In the genomic region with DNA sequence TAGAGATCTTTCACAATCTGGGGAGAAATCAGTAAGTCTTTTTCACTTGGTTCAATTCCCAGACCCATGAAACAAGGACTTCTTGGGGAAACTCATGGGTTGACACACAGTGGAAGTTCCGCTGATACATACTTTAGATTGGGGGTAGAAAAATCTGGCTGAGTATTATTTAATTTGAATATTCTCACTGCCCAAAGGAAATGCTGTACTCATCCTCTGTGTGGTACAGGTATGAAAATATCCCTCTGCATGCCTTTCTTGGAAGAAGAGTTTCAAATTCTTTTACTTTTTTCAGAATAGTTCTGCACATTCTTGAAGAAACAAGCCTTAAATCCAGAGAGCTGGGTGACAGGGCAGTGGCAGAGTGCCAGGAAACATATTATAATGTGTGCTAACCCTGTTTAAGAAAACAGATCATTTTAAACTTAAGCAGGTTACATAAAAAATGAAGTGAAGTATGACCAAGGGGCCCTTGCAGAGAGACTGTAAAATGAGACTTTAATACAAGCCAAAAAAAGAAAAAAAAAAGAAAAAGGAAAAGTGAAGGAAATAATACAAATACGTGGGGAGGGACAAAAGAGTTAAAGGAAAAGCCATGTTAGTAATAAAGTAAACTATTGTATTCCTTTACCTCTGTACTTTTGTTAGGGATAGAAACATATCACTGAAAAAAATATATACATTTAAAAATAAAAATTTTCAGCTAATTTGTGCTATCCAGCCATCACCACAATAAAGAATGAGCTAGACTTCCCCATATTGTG, we compare ENCODE assay signal across 14 cellular contexts.
DNase-seq lines count a peak whose midpoint lies in the region; ATAC-seq, FAIRE-seq and TF ChIP-seq lines count a peak whose summit lies in the region.
"Had no signal": no experiment of that assay in that cellular context is flagged by ENCODE, and none has a peak within 500 bp of the region (broad histone marks: within the 10 kb centered on the region; RNA-seq: fewer than 3 reads in every experiment).

No MANE protein-coding gene starts in this region.

- in situ Hi-C loops in mammary epithelial cell (cut with MboI; ENCODE audit: low sequenced_read_pairs in 2 of 2): no loop called here

- no peak for ATAC-seq in HG03139 (IDR thresholded peaks at IDR 0.05; ENCODE audit: unreplicated experiment)
- ATAC-seq: activated T-cell treated with anti-CD3 and anti-CD28 coated beads, Interleukin-2, amount 50 U/mL, for 72 hours had no signal

- no peak overlapping the region for H3K4me2 ChIP-seq in mammary epithelial cell (ENCODE audit: insufficient read depth, low read depth, low read length)

- POLR2A ChIA-PET in AG04449 (lab: Yijun Ruan, JAX): interaction anchor here (0.5 to 0.7 kb wide), 2 partner anchors 650 to 1220 kb away, joined by 3 to 4 read pairs; no protein-coding TSS in a partner anchor

- H3K9me3 ChIP-seq in mammary epithelial cell (replicated peaks; ENCODE audit: insufficient read depth, low read length): no peaks in the 10 kb centered on the region
- no peaks in the 10 kb centered on the region for H3K9me3 ChIP-seq in colonic mucosa

- CTCF ChIA-PET in AG04449 (lab: Yijun Ruan, JAX) (interaction anchor here (0.7 to 1.5 kb wide), 3 partner anchors 10 to 574 kb away, joined by 3 to 5 read pairs (median 3); no protein-coding TSS in a partner anchor), mammary epithelial cell (lab: Charles Lee; ENCODE audit: low non-redundant PET) (no interaction called here)

- H3K9ac ChIP-seq in mammary epithelial cell (ENCODE audit: insufficient read depth, low read length): no peak overlapping the region
- H3K9ac ChIP-seq in colonic mucosa (ENCODE audit: low read depth in 2 of 2, low read length in 2 of 2): no peak overlapping the region

- H3K27ac ChIP-seq in mammary epithelial cell (ENCODE audit: insufficient read depth, low read depth, low read length) (no peak overlapping the region), colonic mucosa (no peak overlapping the region)

- dilution Hi-C loops in mammary epithelial cell (cut with HindIII; ENCODE audit: low sequenced_read_pairs): no loop called here

- TF ChIP-seq CTCF in AG04449 (IDR thresholded peaks at IDR 0.05; ENCODE audit: insufficient read depth, low read length, missing control alignments) (no peak), mammary epithelial cell (conservative IDR thresholded peaks at IDR 0.05 in 1 of 2, IDR thresholded peaks at IDR 0.05 in 1 of 2; ENCODE audit: extremely low read depth in 1 of 2, insufficient read depth in 1 of 2, low read depth in 1 of 2, low read length in 2 of 2) (no peak), colonic mucosa (IDR thresholded peaks at IDR 0.05) (no peak)

- DNase-seq in AG04449 (ENCODE audit: low read depth, low spot score): peak; percentile 88
- peak; percentile 18 for DNase-seq in HTR-8/SVneo (ENCODE audit: insufficient read length, low spot score)
- DNase-seq in mammary epithelial cell: peak; percentile 65
- peak; percentile 73 for DNase-seq in left kidney (ENCODE audit: low read depth, low spot score)
- DNase-seq in activated effector memory CD4-positive, alpha-beta T cell treated with anti-CD3 and anti-CD28 coated beads, Interleukin-2, amount 50 U/mL, for 16 hours: no peak
- no peak for DNase-seq in SIG-M5 (lab: John Stamatoyannopoulos, UW)
- DNase-seq in colonic mucosa: no peak
- DNase-seq: activated CD4-positive, alpha-beta T cell treated with anti-CD3 and anti-CD28 coated beads, Interleukin-2, amount 10 ng/mL, durations not matched to agents 7 days and 5 days; activated T-cell treated with anti-CD3 and anti-CD28 coated beads, Interleukin-2, amount 50 U/mL, for 72 hours; MM.1S; stimulated activated CD4-positive, alpha-beta T cell treated with anti-CD3 and anti-CD28 coated beads, Interleukin-4, amount 100 ng/mL, for 4 hours; stimulated activated naive CD4-positive, alpha-beta T cell had no signal

- intact Hi-C loops in mammary epithelial cell (cut with micrococcal nuclease) (no loop called here), colonic mucosa (cut with DNase I) (no loop called here)

- BruUV-seq in mammary epithelial cell (replicated peaks; lab: Mats Ljungman, UMichigan): no TSS peak

- FAIRE-seq in HTR-8/SVneo (lab: Jason Lieb, UNC): no peak
- FAIRE-seq: endometrium had no signal

- H3K27me3 ChIP-seq in mammary epithelial cell (ENCODE audit: insufficient read depth, low read length) (no peaks in the 10 kb centered on the region), colonic mucosa (no peaks in the 10 kb centered on the region)

- H3K79me2 ChIP-seq in mammary epithelial cell (ENCODE audit: insufficient read depth, low read length): no peaks in the 10 kb centered on the region

- H2AFZ ChIP-seq in mammary epithelial cell (ENCODE audit: low read depth, low read length): no peak overlapping the region

- no peak overlapping the region for H3K4me3 ChIP-seq in AG04449 (ENCODE audit: low read depth, low read length)
- no peak overlapping the region for H3K4me3 ChIP-seq in mammary epithelial cell (replicated peaks in 1 of 3; ENCODE audit: insufficient read depth in 1 of 3, low read depth in 2 of 3, low read length in 3 of 3)
- no peak overlapping the region for H3K4me3 ChIP-seq in colonic mucosa

- 75% methylated on average over 2 of the region's 2 CpGs for WGBS in mammary epithelial cell (ENCODE audit: low coverage, missing lambda C conversion rate)

- no peaks in the 10 kb centered on the region for H4K20me1 ChIP-seq in mammary epithelial cell (ENCODE audit: insufficient read depth, low read length)

- no peaks in the 10 kb centered on the region for H3K36me3 ChIP-seq in mammary epithelial cell (ENCODE audit: insufficient read depth, low read length)
- H3K36me3 ChIP-seq in colonic mucosa: no peaks in the 10 kb centered on the region

- H3K4me1 ChIP-seq in mammary epithelial cell (ENCODE audit: insufficient read depth, low read length): no peaks in the 10 kb centered on the region
- no peaks in the 10 kb centered on the region for H3K4me1 ChIP-seq in colonic mucosa

Comparison
In these comparisons a context has a peak if more than half of its experiments do, and no peak if none do; other contexts are left out.
1. DNase-seq: peak in AG04449 (single experiment), HTR-8/SVneo (single experiment), mammary epithelial cell (single experiment) and left kidney (single experiment); none in activated effector memory CD4-positive, alpha-beta T cell treated with anti-CD3 and anti-CD28 coated beads, Interleukin-2, amount 50 U/mL, for 16 hours (single experiment), SIG-M5 (single experiment) and colonic mucosa (single experiment).